Comparison of ENCODE assay signal across 19 cellular contexts in the genomic region with DNA sequence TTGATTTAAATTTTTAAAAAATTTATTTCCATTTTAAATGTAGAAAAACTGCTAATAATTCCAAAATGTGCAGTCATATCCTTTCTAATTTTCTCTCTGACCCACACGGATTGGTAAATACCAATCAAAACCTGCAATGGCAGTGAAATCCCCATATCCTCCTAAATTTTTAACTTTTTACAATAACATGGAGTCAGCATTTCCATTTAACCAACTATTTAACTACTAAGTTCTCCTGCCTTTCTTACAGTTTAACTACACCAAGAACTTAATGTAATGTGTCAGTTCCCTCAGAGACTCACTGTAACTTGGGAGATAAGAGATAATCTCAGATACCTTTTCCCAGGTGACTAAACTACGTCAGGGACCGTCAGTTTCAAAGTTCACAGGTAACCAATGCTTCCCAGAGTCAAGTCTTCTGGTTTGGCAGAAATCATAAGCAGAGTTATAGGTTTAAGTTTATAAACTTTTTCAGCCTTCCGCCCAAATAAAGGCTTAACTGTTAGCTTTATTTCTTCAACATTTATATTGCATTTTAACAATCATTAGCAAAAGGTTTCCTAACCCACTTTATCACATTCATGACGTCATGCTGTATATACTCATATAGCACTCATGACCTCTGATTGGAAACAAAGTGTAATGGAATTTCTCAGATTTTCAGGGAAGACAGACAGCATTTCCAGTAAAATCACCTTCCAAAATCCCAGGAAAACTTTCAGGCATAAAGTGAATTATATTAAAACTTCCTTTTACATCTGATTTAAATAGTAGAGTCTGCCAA. TPM values are rescaled to one million over a fixed set of nuclear protein-coding genes. Genes with fewer than 3 reads are reported as not detected.
DNase-seq lines count a peak whose midpoint lies in the region; ATAC-seq, FAIRE-seq and TF ChIP-seq lines count a peak whose summit lies in the region.
"Had no signal": no experiment of that assay in that cellular context is flagged by ENCODE, and none has a peak within 500 bp of the region (broad histone marks: within the 10 kb centered on the region; RNA-seq: fewer than 3 reads in every experiment).

No MANE protein-coding gene starts in this region.

- CTCF ChIA-PET in HepG2 (lab: Yijun Ruan, JAX; ENCODE audit: low intra/inter-chr PET ratio, low total read pairs) = no interaction called here

- FAIRE-seq in HepG2 (lab: Jason Lieb, UNC) = no peak
- no peak for FAIRE-seq in RCC 7860 (lab: Jason Lieb, UNC)
- FAIRE-seq: colon had no signal

- TF ChIP-seq CTCF in cardiac muscle cell (IDR thresholded peaks at IDR 0.05; ENCODE audit: low read depth, low read length) (no peak), cardiac fibroblast (IDR thresholded peaks at IDR 0.05; ENCODE audit: low read depth, low read length) (no peak), HepG2 (CRISPR knock-in tag; IDR thresholded peaks at IDR 0.05) (no peak), omental fat pad (IDR thresholded peaks at IDR 0.05) (no peak)

- no peak for TF ChIP-seq EP300 in HepG2 (IDR thresholded peaks at IDR 0.05; ENCODE audit: low read depth in 2 of 2, low read length in 2 of 2)
- no peak for TF ChIP-seq EP300 in HepG2 (CRISPR knock-in tag; IDR thresholded peaks at IDR 0.05; ENCODE audit: borderline replicate concordance)

- no peak overlapping the region for H3K4me3 ChIP-seq in cardiac muscle cell
- no peak overlapping the region for H3K4me3 ChIP-seq in cardiac fibroblast (replicated peaks in 1 of 2; ENCODE audit: low read depth in 2 of 2, low read length in 2 of 2)
- no peak overlapping the region for H3K4me3 ChIP-seq in HepG2 (replicated peaks in 1 of 3; ENCODE audit: insufficient read depth in 1 of 3, low read depth in 2 of 3, low read length in 3 of 3)
- H3K4me3 ChIP-seq: adrenal gland, esophagus muscularis mucosa, left ventricle myocardium inferior, SJCRH30 had no signal

- no peak overlapping the region for H2AFZ ChIP-seq in HepG2 (ENCODE audit: low read length)

- no peak for ATAC-seq in left ventricle myocardium superior
- ATAC-seq in HepG2 = no peak
- no peak for ATAC-seq in omental fat pad (ENCODE audit: low FRiP score)
- ATAC-seq: activated T-cell treated with anti-CD3 and anti-CD28 coated beads, Interleukin-2, amount 50 U/mL, for 4 hours had no signal

- no peak overlapping the region for H3K9ac ChIP-seq in HepG2 (ENCODE audit: insufficient read depth, low read depth, low read length)

- H3K36me3 ChIP-seq in cardiac muscle cell = peaks cover 3% of the 10 kb centered on the region
- H3K36me3 ChIP-seq in HepG2 (replicated peaks in 1 of 2; ENCODE audit: control insufficient read depth in 1 of 2, insufficient read depth in 2 of 2, low read length in 2 of 2) = peaks cover 1 to 6% of the 10 kb centered on the region in 2 experiments; a peak in 1 of 5 replicates
- H3K36me3 ChIP-seq: adrenal gland had no signal

- BruUV-seq in HepG2 (replicated peaks; lab: Mats Ljungman, UMichigan) = no TSS peak

- H3K4me2 ChIP-seq in HepG2 (ENCODE audit: low read depth, low read length) = no peak overlapping the region

- peaks cover 6% of the 10 kb centered on the region for H3K79me2 ChIP-seq in HepG2 (ENCODE audit: insufficient read depth, low read length)

- 92% methylated on average over 5 of the region's 5 CpGs for WGBS in HepG2 (ENCODE audit: low lambda C conversion rate)

- intact Hi-C loops in left ventricle myocardium superior (cut with micrococcal nuclease) (loop anchor here (10.0 kb wide), 1 partner anchor 48 kb away; the partner anchor contains the start of genes DNAI7 and ETFRF1), HepG2 (cut with micrococcal nuclease; ENCODE audit: unreplicated experiment) (no loop called here)

- no peaks in the 10 kb centered on the region for H3K4me1 ChIP-seq in cardiac muscle cell (ENCODE audit: low read depth)
- no peaks in the 10 kb centered on the region for H3K4me1 ChIP-seq in HepG2 (ENCODE audit: insufficient read depth, low read length)
- H3K4me1 ChIP-seq: adrenal gland, SJCRH30 had no signal

- H3K27me3 ChIP-seq in cardiac muscle cell = no peaks in the 10 kb centered on the region
- H3K27me3 ChIP-seq in HepG2 (ENCODE audit: control insufficient read depth in 1 of 2, insufficient read depth in 2 of 2, low read length in 2 of 2) = no peaks in the 10 kb centered on the region
- H3K27me3 ChIP-seq: adrenal gland, esophagus muscularis mucosa, SJCRH30 had no signal

- POLR2A ChIA-PET in HepG2 (lab: Yijun Ruan, JAX) = interaction anchor here (0.9 kb wide), 1 partner anchor 11 kb away, joined by 3 read pairs; no protein-coding TSS in a partner anchor

- in situ Hi-C loops in HepG2 (cut with HindIII; ENCODE audit: extremely low pct_ligation_motif_present, low pct_unique_long_range_greater_than_20kb) = no loop called here

- no peaks in the 10 kb centered on the region for H3K9me3 ChIP-seq in cardiac muscle cell (ENCODE audit: low read depth)
- no peaks in the 10 kb centered on the region for H3K9me3 ChIP-seq in HepG2 (ENCODE audit: low read length)
- H3K9me3 ChIP-seq: adrenal gland, esophagus muscularis mucosa, left ventricle myocardium inferior, SJCRH30 had no signal

- DNase-seq in cardiac muscle cell (ENCODE audit: low read depth in 1 of 2, low spot score in 1 of 2) (peak in 1 of 2 donors; percentile 46), left ventricle myocardium superior (no peak), cardiac fibroblast (ENCODE audit: low read depth in 2 of 2) (peak; percentile 25 to 41), HepG2 (ENCODE audit: low spot score) (no peak), RCC 7860 (ENCODE audit: low spot score) (no peak), GM19238 (ENCODE audit: insufficient read length, low spot score) (no peak), omental fat pad (ENCODE audit: low spot score) (no peak), NCI-H2081 (lab: John Stamatoyannopoulos, UW) (no peak)
- DNase-seq: ACHN; activated CD4-positive, alpha-beta T cell treated with anti-CD3 and anti-CD28 coated beads, Interleukin-2, amount 50 U/mL, for 1 hour; activated T-cell treated with anti-CD3 and anti-CD28 coated beads, Interleukin-2, amount 50 U/mL, for 4 hours; adrenal gland; COR-L47; left ventricle myocardium inferior; NCI-H1048; nephron progenitor cell; SJCRH30 had no signal

- TF ChIP-seq RAD21 in HepG2 (CRISPR knock-in tag; IDR thresholded peaks at IDR 0.05) = no peak

- peak overlapping the region; percentile 15 for H3K27ac ChIP-seq in cardiac muscle cell
- no peak overlapping the region for H3K27ac ChIP-seq in HepG2 (ENCODE audit: extremely low read length, insufficient read depth, low read length)
- H3K27ac ChIP-seq: adrenal gland, left ventricle myocardium inferior, SJCRH30 had no signal

- no peak for TF ChIP-seq POLR2A in HepG2 (IDR thresholded peaks at IDR 0.05; ENCODE audit: insufficient read depth in 1 of 2, low read depth in 2 of 2, low read length in 2 of 2)

- no peaks in the 10 kb centered on the region for H4K20me1 ChIP-seq in HepG2 (ENCODE audit: insufficient read depth, low read length)

RNA-seq across cellular contexts. Expression of gene KRAS, which starts 7.6 kb away (rescaled TPM):
- total RNA-seq in cardiac muscle cell (9.3 and 13.9 TPM in 2 replicates), left ventricle myocardium superior (12.1 TPM), HepG2 (2016; rRNA removed; fragmentation: Illumina TruSeq; extraction: Trizol) (9.8 and 18.4 TPM in 2 replicates), omental fat pad (10 to 100 TPM; 10.7 to 22.1 (median 16.3) TPM)
- polyA plus RNA-seq in cardiac muscle cell (30.4 and 46.5 TPM in 2 replicates), HepG2 (2011; rRNA removed) (6.0 and 6.5 TPM in 2 replicates)
- total RNA-seq in HepG2 (2016; cell fraction: cytosol; rRNA removed; fragmentation: Illumina TruSeq; extraction: Trizol; ENCODE audit: low read depth) = 0.81 and 0.97 TPM in 2 replicates
- total RNA-seq in HepG2 (2016; cell fraction: insoluble cytoplasmic fraction; rRNA removed; fragmentation: Illumina TruSeq; extraction: Trizol) = 10.0 and 16.0 TPM in 2 replicates
- total RNA-seq in HepG2 (2016; cell fraction: membrane; rRNA removed; fragmentation: Illumina TruSeq; extraction: Trizol) = 6.8 and 7.2 TPM in 2 replicates
- 10.7 and 12.1 TPM in 2 replicates for total RNA-seq in HepG2 (2016; cell fraction: nucleus; rRNA removed; fragmentation: Illumina TruSeq; extraction: Trizol)
- 2.7 and 4.7 TPM in 2 replicates for polyA plus RNA-seq in HepG2 (2011; cell fraction: cytosol; rRNA removed)
- polyA plus RNA-seq in HepG2 (2011; cell fraction: nucleus; rRNA removed) = 1.8 and 2.7 TPM in 2 replicates
- polyA plus RNA-seq in HepG2 (2012) = 5.8 and 6.5 TPM in 2 replicates
- 0.63 and 0.87 TPM in 2 replicates for polyA plus RNA-seq in HepG2 (2016; cell fraction: cytosol; fragmentation: Illumina TruSeq; extraction: Trizol; ENCODE audit: low read depth)
- 18.9 and 21.1 TPM in 2 replicates for polyA plus RNA-seq in HepG2 (2016; cell fraction: insoluble cytoplasmic fraction; fragmentation: Illumina TruSeq; extraction: Trizol; ENCODE audit: low read depth)
- polyA plus RNA-seq in HepG2 (2016; cell fraction: membrane; fragmentation: Illumina TruSeq; extraction: Trizol; ENCODE audit: low read depth) = 3.4 and 3.6 TPM in 2 replicates
- polyA plus RNA-seq in HepG2 (2016; cell fraction: nucleus; fragmentation: Illumina TruSeq; extraction: Trizol; ENCODE audit: insufficient read depth, low read depth) = 12.7 and 13.6 TPM in 2 replicates
- 3.6 and 6.6 TPM in 2 replicates for polyA minus RNA-seq in HepG2 (2011; rRNA and poly(A)+ RNA removed; ENCODE audit: low replicate concordance)
- polyA minus RNA-seq in HepG2 (2011; cell fraction: cytosol; rRNA and poly(A)+ RNA removed) = 6.2 and 7.1 TPM in 2 replicates
- polyA minus RNA-seq in HepG2 (2011; cell fraction: nucleus; rRNA and poly(A)+ RNA removed) = 13.3 and 14.0 TPM in 2 replicates

RNA-seq across cellular contexts. Expression of gene ETFRF1, which starts 48.1 kb away (rescaled TPM):
- total RNA-seq in cardiac muscle cell (20.8 and 35.4 TPM in 2 replicates), left ventricle myocardium superior (67.7 TPM), HepG2 (2016; rRNA removed; fragmentation: Illumina TruSeq; extraction: Trizol) (7.0 and 9.3 TPM in 2 replicates), omental fat pad (10 to 100 TPM; 21.3 to 54.5 (median 33.9) TPM)
- polyA plus RNA-seq in cardiac muscle cell (56.9 and 68.5 TPM in 2 replicates), HepG2 (2011; rRNA removed) (6.4 and 6.8 TPM in 2 replicates)
- total RNA-seq in HepG2 (2016; cell fraction: cytosol; rRNA removed; fragmentation: Illumina TruSeq; extraction: Trizol; ENCODE audit: low read depth) = 4.4 and 5.9 TPM in 2 replicates
- total RNA-seq in HepG2 (2016; cell fraction: insoluble cytoplasmic fraction; rRNA removed; fragmentation: Illumina TruSeq; extraction: Trizol) = 6.8 and 10.2 TPM in 2 replicates
- 8.4 and 9.4 TPM in 2 replicates for total RNA-seq in HepG2 (2016; cell fraction: membrane; rRNA removed; fragmentation: Illumina TruSeq; extraction: Trizol)
- total RNA-seq in HepG2 (2016; cell fraction: nucleus; rRNA removed; fragmentation: Illumina TruSeq; extraction: Trizol) = 10.6 and 12.6 TPM in 2 replicates
- 6.7 and 10.2 TPM in 2 replicates for polyA plus RNA-seq in HepG2 (2011; cell fraction: cytosol; rRNA removed)
- 3.4 and 4.7 TPM in 2 replicates for polyA plus RNA-seq in HepG2 (2011; cell fraction: nucleus; rRNA removed)
- polyA plus RNA-seq in HepG2 (2012) = 7.9 and 8.0 TPM in 2 replicates
- polyA plus RNA-seq in HepG2 (2016; cell fraction: cytosol; fragmentation: Illumina TruSeq; extraction: Trizol; ENCODE audit: low read depth) = 8.3 and 9.5 TPM in 2 replicates
- 11.1 and 14.8 TPM in 2 replicates for polyA plus RNA-seq in HepG2 (2016; cell fraction: insoluble cytoplasmic fraction; fragmentation: Illumina TruSeq; extraction: Trizol; ENCODE audit: low read depth)
- 10.1 and 11.6 TPM in 2 replicates for polyA plus RNA-seq in HepG2 (2016; cell fraction: membrane; fragmentation: Illumina TruSeq; extraction: Trizol; ENCODE audit: low read depth)
- polyA plus RNA-seq in HepG2 (2016; cell fraction: nucleus; fragmentation: Illumina TruSeq; extraction: Trizol; ENCODE audit: insufficient read depth, low read depth) = 10.5 and 12.8 TPM in 2 replicates
- polyA minus RNA-seq in HepG2 (2011; rRNA and poly(A)+ RNA removed; ENCODE audit: low replicate concordance) = 0.80 and 2.7 TPM in 2 replicates
- 2.5 and 2.9 TPM in 2 replicates for polyA minus RNA-seq in HepG2 (2011; cell fraction: cytosol; rRNA and poly(A)+ RNA removed)
- polyA minus RNA-seq in HepG2 (2011; cell fraction: nucleus; rRNA and poly(A)+ RNA removed) = 17.3 and 24.6 TPM in 2 replicates

RNA-seq across cellular contexts. Expression of gene DNAI7, which starts 48.2 kb away (rescaled TPM):
- total RNA-seq in cardiac muscle cell = 0.57 and 0.81 TPM in 2 replicates
- polyA plus RNA-seq in cardiac muscle cell = 0.77 and 1.2 TPM in 2 replicates
- total RNA-seq in left ventricle myocardium superior = 0.89 TPM
- 0.04 TPM in 1 of 2 replicates, not detected in the other for total RNA-seq in HepG2 (2016; rRNA removed; fragmentation: Illumina TruSeq; extraction: Trizol)
- total RNA-seq in HepG2 (2016; cell fraction: cytosol; rRNA removed; fragmentation: Illumina TruSeq; extraction: Trizol; ENCODE audit: low read depth) = 0.10 TPM in 1 of 2 replicates, not detected in the other
- total RNA-seq in HepG2 (2016; cell fraction: insoluble cytoplasmic fraction; rRNA removed; fragmentation: Illumina TruSeq; extraction: Trizol) = not detected in 2 replicates
- total RNA-seq in HepG2 (2016; cell fraction: membrane; rRNA removed; fragmentation: Illumina TruSeq; extraction: Trizol) = 0.07 and 0.12 TPM in 2 replicates
- not detected in 2 replicates for total RNA-seq in HepG2 (2016; cell fraction: nucleus; rRNA removed; fragmentation: Illumina TruSeq; extraction: Trizol)
- 0.25 TPM in 1 of 2 replicates, not detected in the other for polyA plus RNA-seq in HepG2 (2011; rRNA removed)
- polyA plus RNA-seq in HepG2 (2011; cell fraction: cytosol; rRNA removed) = not detected in 2 replicates
- polyA plus RNA-seq in HepG2 (2011; cell fraction: nucleus; rRNA removed) = not detected in 2 replicates
- not detected in 2 replicates for polyA plus RNA-seq in HepG2 (2012)
- polyA plus RNA-seq in HepG2 (2016; cell fraction: cytosol; fragmentation: Illumina TruSeq; extraction: Trizol; ENCODE audit: low read depth) = not detected in 2 replicates
- polyA plus RNA-seq in HepG2 (2016; cell fraction: insoluble cytoplasmic fraction; fragmentation: Illumina TruSeq; extraction: Trizol; ENCODE audit: low read depth) = not detected in 2 replicates
- polyA plus RNA-seq in HepG2 (2016; cell fraction: membrane; fragmentation: Illumina TruSeq; extraction: Trizol; ENCODE audit: low read depth) = not detected in 2 replicates
- polyA plus RNA-seq in HepG2 (2016; cell fraction: nucleus; fragmentation: Illumina TruSeq; extraction: Trizol; ENCODE audit: insufficient read depth, low read depth) = not detected in 2 replicates
- 0.06 and 0.09 TPM in 2 replicates for polyA minus RNA-seq in HepG2 (2011; rRNA and poly(A)+ RNA removed; ENCODE audit: low replicate concordance)
- not detected in 2 replicates for polyA minus RNA-seq in HepG2 (2011; cell fraction: cytosol; rRNA and poly(A)+ RNA removed)
- polyA minus RNA-seq in HepG2 (2011; cell fraction: nucleus; rRNA and poly(A)+ RNA removed) = not detected in 2 replicates
- 1 to 10 TPM in 1 of 4 donors, under 1 TPM in 2, not detected in 1; 0.47 to 3.5 (median 0.56) TPM for total RNA-seq in omental fat pad
- total RNA-seq: activated T-cell treated with anti-CD3 and anti-CD28 coated beads, Interleukin-2, amount 50 U/mL, for 4 hours; SJCRH30 had no signal

Comparison
In these comparisons a context has a peak if more than half of its experiments do, and no peak if none do; other contexts are left out.
1. DNase-seq: peak in cardiac fibroblast (2 of 2); none in left ventricle myocardium superior (single experiment), HepG2 (single experiment), RCC 7860 (single experiment), GM19238 (single experiment), omental fat pad (single experiment) and NCI-H2081 (0 of 2).